Comparison of ENCODE assay signal across 10 cellular contexts in genomic region chr6:46220351-46221220, GRCh38. TPM values are rescaled to one million over a fixed set of nuclear protein-coding genes. Genes with fewer than 3 reads are reported as not detected.
DNase-seq lines count a peak whose midpoint lies in the region; ATAC-seq and TF ChIP-seq lines count a peak whose summit lies in the region.
"Had no signal": no experiment of that assay in that cellular context is flagged by ENCODE, and none has a peak within 500 bp of the region (broad histone marks: within the 10 kb centered on the region; RNA-seq: fewer than 3 reads in every experiment).

No MANE protein-coding gene starts in this region.

- peak overlapping the region; percentile 39 for H3K9ac ChIP-seq in SU-DHL-6 (ENCODE audit: low read length)
- no peak overlapping the region for H3K9ac ChIP-seq in mammary epithelial cell (ENCODE audit: insufficient read depth, low read length)

- H3K9me3 ChIP-seq in SU-DHL-6 (ENCODE audit: insufficient read depth, low read length) (no peaks in the 10 kb centered on the region), mammary epithelial cell (replicated peaks; ENCODE audit: insufficient read depth, low read length) (no peaks in the 10 kb centered on the region)
- H3K9me3 ChIP-seq: upper lobe of left lung had no signal

- H3K4me3 ChIP-seq in SU-DHL-6 (ENCODE audit: insufficient read depth, low read length, poor library complexity, severe bottlenecking) (peak overlapping the region; percentile 15), mammary epithelial cell (replicated peaks in 1 of 3; ENCODE audit: insufficient read depth in 1 of 3, low read depth in 2 of 3, low read length in 3 of 3) (no peak overlapping the region)
- H3K4me3 ChIP-seq: upper lobe of left lung had no signal

- peak; percentile 53 for ATAC-seq in GM19324 (IDR thresholded peaks at IDR 0.05; ENCODE audit: low FRiP score, unreplicated experiment)
- ATAC-seq in HG03045 (IDR thresholded peaks at IDR 0.05; ENCODE audit: unreplicated experiment) = peak; percentile 69

- H3K27ac ChIP-seq in SU-DHL-6 (ENCODE audit: low read depth, low read length) (peak overlapping the region; percentile 88), mammary epithelial cell (ENCODE audit: insufficient read depth, low read depth, low read length) (no peak overlapping the region)
- H3K27ac ChIP-seq: upper lobe of left lung had no signal

- H3K9me2 ChIP-seq in SU-DHL-6 (replicated peaks; ENCODE audit: insufficient read depth, low read length) = no peaks in the 10 kb centered on the region

- intact Hi-C loops in head of caudate nucleus (cut with DNase I) (loop anchor here (5.0 to 10.0 kb wide), 3 partner anchors 192 to 404 kb away; partner anchors contain the start of gene RCAN2), mammary epithelial cell (cut with micrococcal nuclease) (loop anchor here (1.0 to 5.0 kb wide), 6 partner anchors 130 to 772 kb away; no protein-coding TSS in a partner anchor)

- no peaks in the 10 kb centered on the region for H3K27me3 ChIP-seq in SU-DHL-6 (ENCODE audit: low read length)
- peaks cover 2% of the 10 kb centered on the region for H3K27me3 ChIP-seq in mammary epithelial cell (ENCODE audit: insufficient read depth, low read length)
- H3K27me3 ChIP-seq: upper lobe of left lung had no signal

- in situ Hi-C loops in mammary epithelial cell (cut with MboI; ENCODE audit: low sequenced_read_pairs in 2 of 2) = loop anchor here in 1 of 2 donors (5.0 kb wide), 1 partner anchor 192 kb away; no protein-coding TSS in a partner anchor

- H2AFZ ChIP-seq in SU-DHL-6 (ENCODE audit: low read depth, low read length, severe bottlenecking) = peak overlapping the region; percentile 65
- no peak overlapping the region for H2AFZ ChIP-seq in mammary epithelial cell (ENCODE audit: low read depth, low read length)

- H4K20me1 ChIP-seq in SU-DHL-6 (ENCODE audit: low read depth, low read length) = no peaks in the 10 kb centered on the region
- no peaks in the 10 kb centered on the region for H4K20me1 ChIP-seq in mammary epithelial cell (ENCODE audit: insufficient read depth, low read length)

- DNase-seq in GM10248 (ENCODE audit: extremely low spot score) = peak; percentile 37
- no peak for DNase-seq in head of caudate nucleus
- DNase-seq in activated gamma-delta T cell (lab: John Stamatoyannopoulos, UW) = no peak
- DNase-seq in mammary epithelial cell = no peak
- DNase-seq in NCI-H2227 (lab: John Stamatoyannopoulos, UW; ENCODE audit: unreplicated experiment) = no peak
- DNase-seq: GDM1, upper lobe of left lung had no signal

- H3K4me2 ChIP-seq in SU-DHL-6 (ENCODE audit: low read depth, low read length, poor library complexity, severe bottlenecking) (peak overlapping the region; percentile 65), mammary epithelial cell (ENCODE audit: insufficient read depth, low read depth, low read length) (no peak overlapping the region)

- no peaks in the 10 kb centered on the region for H3K4me1 ChIP-seq in mammary epithelial cell (ENCODE audit: insufficient read depth, low read length)

- POLR2A ChIA-PET in GM10248 (lab: Yijun Ruan, JAX) = interaction anchor here (1.0 kb wide), 1 partner anchor 130 kb away, joined by 3 read pairs; no protein-coding TSS in a partner anchor

- no peaks in the 10 kb centered on the region for H3K36me3 ChIP-seq in SU-DHL-6 (ENCODE audit: low read length)
- no peaks in the 10 kb centered on the region for H3K36me3 ChIP-seq in mammary epithelial cell (ENCODE audit: insufficient read depth, low read length)
- H3K36me3 ChIP-seq: upper lobe of left lung had no signal

- CTCF ChIA-PET in GM10248 (lab: Yijun Ruan, JAX) (interaction anchor here (0.6 to 8.4 kb wide), 37 partner anchors 9 to 290 kb away, joined by 3 to 139 read pairs (median 4); partner anchors contain the start of genes ENPP4 and RCAN2), mammary epithelial cell (lab: Charles Lee; ENCODE audit: low non-redundant PET) (no interaction called here)

- BruUV-seq in mammary epithelial cell (replicated peaks; lab: Mats Ljungman, UMichigan) = no TSS peak

- dilution Hi-C loops in mammary epithelial cell (cut with HindIII; ENCODE audit: low sequenced_read_pairs) = no loop called here

- TF ChIP-seq CTCF in GM10248 (IDR thresholded peaks at IDR 0.05; ENCODE audit: control extremely low read depth, extremely low read depth, low read depth, missing control alignments) = no peak
- no peak for TF ChIP-seq CTCF in SU-DHL-6 (IDR thresholded peaks at IDR 0.05; ENCODE audit: insufficient read depth, low read length, poor library complexity, severe bottlenecking)
- no peak for TF ChIP-seq CTCF in mammary epithelial cell (conservative IDR thresholded peaks at IDR 0.05 in 1 of 2, IDR thresholded peaks at IDR 0.05 in 1 of 2; ENCODE audit: extremely low read depth in 1 of 2, insufficient read depth in 1 of 2, low read depth in 1 of 2, low read length in 2 of 2)

- H3K79me2 ChIP-seq in SU-DHL-6 (ENCODE audit: insufficient read depth, low read length) (no peaks in the 10 kb centered on the region), mammary epithelial cell (ENCODE audit: insufficient read depth, low read length) (no peaks in the 10 kb centered on the region)

- peaks cover 19% of the 10 kb centered on the region for H3F3A ChIP-seq in SU-DHL-6 (ENCODE audit: insufficient read depth)

- 58% methylated on average over 6 of the region's 6 CpGs for WGBS in mammary epithelial cell (ENCODE audit: low coverage, missing lambda C conversion rate)

RNA-seq across cellular contexts. Expression of gene ENPP5, which starts 49.8 kb away (rescaled TPM):
- total RNA-seq in mammary epithelial cell = 10 to 100 TPM in 1 of 2 donors, 1 to 10 TPM in 1; 2.9 to 27.0 TPM
- polyA plus RNA-seq in mammary epithelial cell = 0.71 TPM
- 0.98 TPM for polyA minus RNA-seq in mammary epithelial cell
